Comparison of ENCODE assay signal across 32 cellular contexts in genomic region chr9:78806492-78807160, GRCh38.
A peak's percentile ranks its signal among the peaks of the same experiment; 100 is the strongest.
DNase-seq lines count a peak whose midpoint lies in the region; ATAC-seq and TF ChIP-seq lines count a peak whose summit lies in the region.
"Had no signal": no experiment of that assay in that cellular context is flagged by ENCODE, and none has a peak within 500 bp of the region (broad histone marks: within the 10 kb centered on the region; RNA-seq: fewer than 3 reads in every experiment).

No MANE protein-coding gene starts in this region.

- H3K4me2 ChIP-seq in osteoblast (ENCODE audit: insufficient read depth, low read length) = no peak overlapping the region

- CTCF ChIA-PET in CD4-positive, alpha-beta T cell (lab: Charles Lee) = no interaction called here

- H2AFZ ChIP-seq in osteoblast (ENCODE audit: low read length) = no peak overlapping the region

- no peak overlapping the region for H3K27ac ChIP-seq in osteoblast (ENCODE audit: low read depth, low read length)
- H3K27ac ChIP-seq in CD4-positive, alpha-beta T cell (ENCODE audit: low read depth, low read length) = no peak overlapping the region
- H3K27ac ChIP-seq: brain microvascular endothelial cell, pancreas, skin epidermis, uterus, VCaP had no signal

- H3K4me3 ChIP-seq in osteoblast (ENCODE audit: insufficient read depth, low read length) = no peak overlapping the region
- H3K4me3 ChIP-seq: lung, mucosa of descending colon, pancreas, skin epidermis, uterus had no signal

- H3K9me3 Mint-ChIP-seq in glutamatergic neuron (ENCODE audit: unreplicated experiment) = no peaks in the 10 kb centered on the region
- H3K9me3 Mint-ChIP-seq in CD4-positive, alpha-beta T cell = peaks cover 2% of the 10 kb centered on the region
- H3K9me3 Mint-ChIP-seq: activated naive CD4-positive, alpha-beta T cell treated with anti-CD3 and anti-CD28 coated beads, Interleukin-2, amount 50 U/mL, for 24 hours; activated T-helper 2 cell treated with anti-CD3 and anti-CD28 coated beads, Interferon-gamma antibody, Interleukin-2, Interleukin-4, amounts not matched to agents 10 μg/mL and 5 μg/mL and 100 μg/mL, durations not matched to agents 14 hours and 24 hours and 36 hours; T-helper 2 cell treated with Interferon-gamma antibody and Interleukin-4, amounts not matched to agents 5 μg/mL and 100 μg/mL, for 36 hours had no signal

- no peaks in the 10 kb centered on the region for H4K20me1 ChIP-seq in osteoblast (ENCODE audit: insufficient read depth, low read length)

- POLR2A ChIA-PET in CD4-positive, alpha-beta T cell (lab: Charles Lee) = no interaction called here

- H3K4me1 Mint-ChIP-seq in glutamatergic neuron (ENCODE audit: low read depth, unreplicated experiment) = peaks cover 2% of the 10 kb centered on the region
- no peaks in the 10 kb centered on the region for H3K4me1 Mint-ChIP-seq in CD4-positive, alpha-beta T cell (ENCODE audit: low read depth)
- H3K4me1 Mint-ChIP-seq: activated naive CD4-positive, alpha-beta T cell treated with anti-CD3 and anti-CD28 coated beads, Interleukin-2, amount 50 U/mL, for 24 hours; CD4-positive, alpha-beta memory T cell had no signal

- ATAC-seq in CD4-positive, alpha-beta T cell (ENCODE audit: poor library complexity) = no peak
- no peak for ATAC-seq in HG03175 (IDR thresholded peaks at IDR 0.05; ENCODE audit: unreplicated experiment)
- ATAC-seq: mucosa of descending colon; natural killer cell treated with Interleukin-12 subunit alpha and Interleukin-12 subunit beta and Interleukin-15 and Interleukin-18, amount 100 ng/mL, for 72 hours; pancreas had no signal

- no peak overlapping the region for H3K4me3 Mint-ChIP-seq in glutamatergic neuron (ENCODE audit: unreplicated experiment)
- H3K4me3 Mint-ChIP-seq in CD4-positive, alpha-beta T cell = no peak overlapping the region
- H3K4me3 Mint-ChIP-seq: activated naive CD4-positive, alpha-beta T cell treated with anti-CD3 and anti-CD28 coated beads, Interleukin-2, amount 50 U/mL, for 24 hours; CD4-positive, alpha-beta memory T cell; natural killer cell treated with Interleukin-12 subunit alpha and Interleukin-12 subunit beta and Interleukin-15 and Interleukin-18, amount 100 ng/mL, for 72 hours; T-helper 2 cell treated with Interferon-gamma antibody and Interleukin-4, amounts not matched to agents 5 μg/mL and 100 μg/mL, for 36 hours had no signal

- no peaks in the 10 kb centered on the region for H3K36me3 ChIP-seq in osteoblast (ENCODE audit: insufficient read depth, low read length)
- H3K36me3 ChIP-seq: brain microvascular endothelial cell, pancreas, uterus had no signal

- H3K36me3 Mint-ChIP-seq in glutamatergic neuron (ENCODE audit: unreplicated experiment) = no peaks in the 10 kb centered on the region
- H3K36me3 Mint-ChIP-seq in CD4-positive, alpha-beta T cell (ENCODE audit: low read depth) = no peaks in the 10 kb centered on the region
- H3K36me3 Mint-ChIP-seq: CD4-positive, alpha-beta memory T cell; natural killer cell treated with Interleukin-12 subunit alpha and Interleukin-12 subunit beta and Interleukin-15 and Interleukin-18, amount 100 ng/mL, for 72 hours had no signal

- H3K79me2 ChIP-seq in osteoblast (ENCODE audit: insufficient read depth, low read length) = no peaks in the 10 kb centered on the region

- no peaks in the 10 kb centered on the region for H3K9me3 ChIP-seq in osteoblast (ENCODE audit: low read depth, low read length)
- H3K9me3 ChIP-seq in CD4-positive, alpha-beta T cell (ENCODE audit: control insufficient read depth, low read length) = no peaks in the 10 kb centered on the region
- H3K9me3 ChIP-seq: mucosa of descending colon, pancreas, uterus had no signal

- H3K27ac Mint-ChIP-seq in glutamatergic neuron (ENCODE audit: unreplicated experiment) = no peak overlapping the region
- H3K27ac Mint-ChIP-seq in CD4-positive, alpha-beta T cell = no peak overlapping the region
- H3K27ac Mint-ChIP-seq: activated naive CD4-positive, alpha-beta T cell treated with anti-CD3 and anti-CD28 coated beads, Interleukin-2, amount 50 U/mL, for 24 hours; activated T-helper 2 cell treated with anti-CD3 and anti-CD28 coated beads, Interferon-gamma antibody, Interleukin-2, Interleukin-4, amounts not matched to agents 10 μg/mL and 5 μg/mL and 100 μg/mL, durations not matched to agents 14 hours and 24 hours and 36 hours; CD4-positive, alpha-beta memory T cell; natural killer cell treated with Interleukin-12 subunit alpha and Interleukin-12 subunit beta and Interleukin-15 and Interleukin-18, amount 100 ng/mL, for 72 hours; T-helper 2 cell treated with Interferon-gamma antibody and Interleukin-4, amounts not matched to agents 5 μg/mL and 100 μg/mL, for 36 hours had no signal

- DNase-seq in COLO829 (ENCODE audit: low spot score) (peak; percentile 36), SK-MEL-5 (ENCODE audit: low read depth, low spot score) (peak; percentile 83), glutamatergic neuron (peak; percentile 24), osteoblast (ENCODE audit: insufficient read length, low spot score, missing footprints) (peak; percentile 17), NCI-H226 (no peak), NCI-H2107 treated with DMSO at 0.1 percent for 48 hours (lab: John Stamatoyannopoulos, UW; ENCODE audit: unreplicated experiment) (no peak)
- no peak for DNase-seq in CD4-positive, alpha-beta T cell
- DNase-seq: activated CD4-positive, alpha-beta T cell treated with anti-CD3 and anti-CD28 coated beads for 48 hours; activated T-cell treated with anti-CD3 and anti-CD28 coated beads for 4 hours; amygdala; brain microvascular endothelial cell; CD4-positive, alpha-beta memory T cell; H7; KBM-7; kidney; MM.1S; mucosa of descending colon; NCI-H1930; NCI-H526 treated with DMSO at 0.1 percent for 48 hours; pancreas; retina; SHP77; stimulated activated naive CD4-positive, alpha-beta T cell treated with Interleukin-2 at 50 U/mL for 16 hours; uterus had no signal

- H3K27me3 ChIP-seq in osteoblast (ENCODE audit: insufficient read depth, low read length) = no peaks in the 10 kb centered on the region
- H3K27me3 ChIP-seq in CD4-positive, alpha-beta T cell (ENCODE audit: control insufficient read depth, insufficient read depth, low read length) = no peaks in the 10 kb centered on the region
- H3K27me3 ChIP-seq: brain microvascular endothelial cell, pancreas, uterus had no signal

- intact Hi-C loops in CD4-positive, alpha-beta T cell (cut with DNase I, micrococcal nuclease) = loop anchor here in 1 of 2 experiments (10.0 kb wide), 1 partner anchor 58 kb away; no protein-coding TSS in a partner anchor

- H3K27me3 Mint-ChIP-seq in glutamatergic neuron (ENCODE audit: unreplicated experiment) = peaks cover 2% of the 10 kb centered on the region
- H3K27me3 Mint-ChIP-seq in CD4-positive, alpha-beta T cell = peaks cover 5% of the 10 kb centered on the region
- H3K27me3 Mint-ChIP-seq: CD4-positive, alpha-beta memory T cell had no signal

- H3K4me1 ChIP-seq in osteoblast (ENCODE audit: insufficient read depth, low read length) = peaks cover 9% of the 10 kb centered on the region
- H3K4me1 ChIP-seq: pancreas, uterus had no signal

- in situ Hi-C loops in SK-MEL-5 (cut with HindIII; ENCODE audit: low pct_unique_long_range_greater_than_20kb, low sequenced_read_pairs) = no loop called here

- no peak for TF ChIP-seq CTCF in glutamatergic neuron (IDR thresholded peaks at IDR 0.05; ENCODE audit: partially characterized antibody, unreplicated experiment)
- no peak for TF ChIP-seq CTCF in osteoblast (IDR thresholded peaks at IDR 0.05; ENCODE audit: extremely low read depth, low read depth, low read length)
- no peak for TF ChIP-seq CTCF in CD4-positive, alpha-beta T cell (IDR thresholded peaks at IDR 0.05)

Comparison
In these comparisons a context has a peak if more than half of its experiments do, and no peak if none do; other contexts are left out.
1. DNase-seq: peak in COLO829 (single experiment), SK-MEL-5 (single experiment), glutamatergic neuron (single experiment) and osteoblast (single experiment); none in CD4-positive, alpha-beta T cell (0 of 10), NCI-H226 (single experiment) and NCI-H2107 treated with DMSO at 0.1 percent for 48 hours (single experiment).